ENCODE assay signal across 1 cellular context in the genomic region with DNA sequence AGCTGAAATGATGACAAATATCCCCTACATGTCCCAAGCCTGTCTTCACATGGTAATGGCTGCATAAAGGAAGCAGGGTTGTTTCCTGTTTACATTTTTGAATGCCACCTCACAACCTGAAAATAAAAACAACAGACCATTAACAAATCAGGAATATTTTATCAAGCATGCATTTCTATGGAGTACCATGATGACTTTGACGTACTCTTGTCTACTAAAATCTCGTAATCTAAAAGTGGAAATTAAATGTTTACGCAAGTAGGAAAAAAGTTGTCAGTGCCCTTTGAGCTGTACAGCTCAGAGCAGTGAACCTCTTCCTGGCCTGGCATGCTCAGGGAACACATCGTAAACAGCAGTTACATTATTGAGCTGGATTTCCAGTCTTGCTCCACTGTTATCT.
TF ChIP-seq lines count a peak whose summit lies in the region.

No MANE protein-coding gene starts in this region.

TF ChIP-seq in IMR-90, 13 proteins besides CTCF, POLR2A, EP300 and RAD21 (continued from another document):
- TF ChIP-seq ELK1 (IDR thresholded peaks at IDR 0.05; ENCODE audit: borderline replicate concordance, low read depth, low read length) (no peak), USF2 (IDR thresholded peaks at IDR 0.05; ENCODE audit: low read depth, low read length) (no peak), MAZ (IDR thresholded peaks at IDR 0.05; ENCODE audit: borderline replicate concordance, low read depth, low read length) (no peak), MAFK (IDR thresholded peaks at IDR 0.05; ENCODE audit: low read depth, low read length) (no peak), NFE2L2 (IDR thresholded peaks at IDR 0.05; ENCODE audit: low read depth, low read length) (no peak), MXI1 (IDR thresholded peaks at IDR 0.05; ENCODE audit: borderline replicate concordance, low read depth, low read length) (no peak), CHD1 (IDR thresholded peaks at IDR 0.05; ENCODE audit: low read depth, low read length) (no peak), FOS (IDR thresholded peaks at IDR 0.05; ENCODE audit: low read depth, low read length) (no peak), BHLHE40 (IDR thresholded peaks at IDR 0.05; ENCODE audit: low read depth, low read length) (no peak), RCOR1 (IDR thresholded peaks at IDR 0.05; ENCODE audit: insufficient replicate concordance, low read length) (no peak)
